ENCODE assay signal across 10 cellular contexts in the genomic region with DNA sequence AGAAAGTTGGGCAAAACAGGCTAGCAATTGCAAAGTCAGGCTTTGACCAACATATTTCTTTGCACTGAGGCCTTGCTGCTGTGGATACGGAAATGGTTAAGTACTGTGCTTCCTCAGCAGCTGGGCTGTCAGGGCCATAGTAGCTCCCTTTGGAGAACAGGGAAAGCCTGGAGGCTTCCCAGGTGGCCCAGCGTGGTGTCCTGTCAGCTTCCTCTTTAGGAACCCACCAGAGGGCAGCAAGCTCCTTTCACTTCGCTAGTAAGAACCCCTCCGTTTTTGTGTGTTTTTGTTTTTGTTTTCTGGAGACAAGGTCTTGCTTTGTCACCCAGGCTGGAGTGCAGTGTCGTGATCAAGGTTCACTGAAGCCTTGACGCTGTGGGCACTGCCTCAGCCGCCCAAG. TPM values are rescaled to one million over a fixed set of nuclear protein-coding genes. Genes with fewer than 3 reads are reported as not detected.
DNase-seq lines count a peak whose midpoint lies in the region; ATAC-seq and TF ChIP-seq lines count a peak whose summit lies in the region.
"Had no signal": no experiment of that assay in that cellular context is flagged by ENCODE, and none has a peak within 500 bp of the region (broad histone marks: within the 10 kb centered on the region; RNA-seq: fewer than 3 reads in every experiment).

No MANE protein-coding gene starts in this region.

- peaks cover 5% of the 10 kb centered on the region for H3K36me3 ChIP-seq in GM06990 (ENCODE audit: control insufficient read depth, insufficient read depth, low read length)
- H3K36me3 ChIP-seq in PC-3 (ENCODE audit: low read depth, low read length), result peaks cover 40% of the 10 kb centered on the region
- H3K36me3 ChIP-seq: ovary had no signal

- peak overlapping the region; percentile 71; the same call in 1 of the 2 replicates for H3K27ac ChIP-seq in 22Rv1
- no peak overlapping the region for H3K27ac ChIP-seq in PC-3 (ENCODE audit: low read length)
- H3K27ac ChIP-seq: ovary had no signal

- H2AFZ ChIP-seq in PC-3 (ENCODE audit: low read length), result no peak overlapping the region

- no TSS peak for BruUV-seq in PC-3 (replicated peaks; lab: Mats Ljungman, UMichigan)

- intact Hi-C loops in PC-3 (cut with micrococcal nuclease), result no loop called here

- H3K9me2 ChIP-seq in PC-3 (replicated peaks; ENCODE audit: low read length), result no peaks in the 10 kb centered on the region

- no peak overlapping the region for H3K4me3 ChIP-seq in GM06990 (replicated peaks; ENCODE audit: low read depth, low read length)
- no peak overlapping the region for H3K4me3 ChIP-seq in PC-3 (ENCODE audit: low read length)
- H3K4me3 ChIP-seq: ovary had no signal

- H3K9ac ChIP-seq in PC-3 (ENCODE audit: low read length), result no peak overlapping the region

- H3K79me2 ChIP-seq in PC-3 (ENCODE audit: low read length), result no peaks in the 10 kb centered on the region

- no peak overlapping the region for H3K4me2 ChIP-seq in PC-3 (ENCODE audit: low read length)

- ATAC-seq in PC-3 (peak; percentile 78), HG02763 (IDR thresholded peaks at IDR 0.05; ENCODE audit: unreplicated experiment) (no peak), GM18520 (IDR thresholded peaks at IDR 0.05; ENCODE audit: unreplicated experiment) (no peak)

- no peaks in the 10 kb centered on the region for H3K9me3 ChIP-seq in PC-3 (ENCODE audit: low read length)
- H3K9me3 ChIP-seq: ovary had no signal

- H3K27me3 ChIP-seq in GM06990 (replicated peaks; ENCODE audit: control insufficient read depth, insufficient read depth, low read length) (no peaks in the 10 kb centered on the region), PC-3 (ENCODE audit: low read length) (no peaks in the 10 kb centered on the region)
- H3K27me3 ChIP-seq: ovary had no signal

- H3F3A ChIP-seq in PC-3 (ENCODE audit: low read length, unreplicated experiment), result no peaks in the 10 kb centered on the region

- CTCF ChIA-PET in PC-3 (lab: Charles Lee), result interaction anchor here (0.6 to 0.8 kb wide), 5 partner anchors 75 to 274 kb away, joined by 3 to 6 read pairs (median 3); a partner anchor contains a TSS

- H3K4me1 ChIP-seq in PC-3 (ENCODE audit: insufficient read depth, low read length), result no peaks in the 10 kb centered on the region

- H4K20me1 ChIP-seq in PC-3 (ENCODE audit: low read length), result no peaks in the 10 kb centered on the region

- TF ChIP-seq CTCF in 22Rv1 (IDR thresholded peaks at IDR 0.05) (no peak), GM06990 (IDR thresholded peaks at IDR 0.05; ENCODE audit: insufficient read depth, low read length, poor library complexity, severe bottlenecking) (peak; percentile 34), PC-3 (conservative IDR thresholded peaks at IDR 0.05; ENCODE audit: low read depth, low read length) (peak; percentile 52)

- DNase-seq in GM06990 (ENCODE audit: extremely low read depth, insufficient read length) (no peak), PC-3 (peak; percentile 46), fibroblast of peridontal ligament (ENCODE audit: extremely low read depth) (peak; percentile 57), SKM-1 treated with dmso at 0.1 percent for 144 hours (lab: John Stamatoyannopoulos, UW; ENCODE audit: unreplicated experiment) (no peak), EL (no peak)
- DNase-seq: effector CD8-positive, alpha-beta T cell; ovary had no signal

- POLR2A ChIA-PET in PC-3 (lab: Charles Lee; ENCODE audit: unreplicated experiment), result no interaction called here

RNA-seq across cellular contexts. Expression of a gene that starts 1.7 kb away (rescaled TPM):
- total RNA-seq in PC-3 (2014; rRNA removed), result 3.2 and 11.5 TPM in 2 replicates

RNA-seq across cellular contexts. Expression of a gene that starts 28.1 kb away (rescaled TPM):
- total RNA-seq in PC-3 (2014; rRNA removed), result 241 and 258 TPM in 2 replicates

RNA-seq across cellular contexts. Expression of a gene that starts 58.1 kb away (rescaled TPM):
- total RNA-seq in PC-3 (2014; rRNA removed), result not detected in 2 replicates

Comparison
In these comparisons a context has a peak if more than half of its experiments do, and no peak if none do; other contexts are left out.
1. DNase-seq: peak in PC-3 (single experiment) and fibroblast of peridontal ligament (single experiment); none in GM06990 (single experiment), SKM-1 treated with dmso at 0.1 percent for 144 hours (single experiment) and EL (single experiment).